Comparison of ENCODE assay signal across 24 cellular contexts in genomic region chr5:180471866-180472265, GRCh38. TPM values are rescaled to one million over a fixed set of nuclear protein-coding genes. Genes with fewer than 3 reads are reported as not detected.
A peak's percentile ranks its signal among the peaks of the same experiment; 100 is the strongest.
DNase-seq lines count a peak whose midpoint lies in the region; ATAC-seq and TF ChIP-seq lines count a peak whose summit lies in the region.
"Had no signal": no experiment of that assay in that cellular context is flagged by ENCODE, and none has a peak within 500 bp of the region (broad histone marks: within the 10 kb centered on the region; RNA-seq: fewer than 3 reads in every experiment).

No MANE protein-coding gene starts in this region.

- peaks cover 11% of the 10 kb centered on the region for H3K27me3 Mint-ChIP-seq in chondrocyte (ENCODE audit: low read depth)

- H3K9me3 Mint-ChIP-seq in chondrocyte (ENCODE audit: low read depth), result no peaks in the 10 kb centered on the region
- H3K9me3 Mint-ChIP-seq: CD8-positive, alpha-beta memory T cell; IgD-negative memory B cell had no signal

- DNase-seq in activated CD8-positive, alpha-beta memory T cell treated with anti-CD3 and anti-CD28 coated beads, Interleukin-2, amount 50 U/mL, for 48 hours, result peak; percentile 42
- no peak for DNase-seq in activated CD8-positive, alpha-beta memory T cell treated with anti-CD3 and anti-CD28 coated beads for 24 hours
- DNase-seq in chondrocyte (ENCODE audit: low spot score) (peak; percentile 52), mesenteric fat pad (ENCODE audit: low spot score) (peak; percentile 81), middle frontal gyrus (ENCODE audit: extremely low spot score, low spot score) (no peak), GF-D8 (lab: John Stamatoyannopoulos, UW) (no peak)
- DNase-seq: ACHN; BE2C; CD8-positive, alpha-beta memory T cell; DMS79; EL; GDM1; GOT3; NCI-H1048; NCI-H1417; NCI-H1694; NCI-H2029 treated with DMSO at 0.1 percent for 48 hours; NCI-H2227 treated with DMSO at 0.1 percent for 48 hours; NCI-H526 treated with DMSO at 0.1 percent for 48 hours; RPMI8226; SHP77 had no signal

- TF ChIP-seq CTCF in chondrocyte (IDR thresholded peaks at IDR 0.05), result no peak

- no peak for ATAC-seq in GM18867 (IDR thresholded peaks at IDR 0.05; ENCODE audit: unreplicated experiment)

- no peak overlapping the region for H3K27ac Mint-ChIP-seq in chondrocyte (ENCODE audit: unreplicated experiment)
- H3K27ac Mint-ChIP-seq: CD14-positive monocyte; CD8-positive, alpha-beta memory T cell; IgD-negative memory B cell had no signal

- H3K4me3 Mint-ChIP-seq in chondrocyte (ENCODE audit: unreplicated experiment), result no peak overlapping the region
- H3K4me3 Mint-ChIP-seq: CD14-positive monocyte; CD8-positive, alpha-beta memory T cell; IgD-negative memory B cell had no signal

- H3K36me3 Mint-ChIP-seq in chondrocyte (ENCODE audit: low read depth), result no peaks in the 10 kb centered on the region
- H3K36me3 Mint-ChIP-seq: CD14-positive monocyte, IgD-negative memory B cell had no signal

- H3K4me1 Mint-ChIP-seq in chondrocyte (ENCODE audit: low read depth), result peaks cover 5% of the 10 kb centered on the region
- H3K4me1 Mint-ChIP-seq: CD14-positive monocyte had no signal

RNA-seq across cellular contexts. Expression of gene CNOT6, which starts 22.3 kb away (rescaled TPM):
- total RNA-seq in chondrocyte, result 20.4 to 24.7 TPM (median 22.5 TPM) in 3 replicates
- total RNA-seq in mesenteric fat pad, result 14.8 TPM

Comparison
In these comparisons a context has a peak if more than half of its experiments do, and no peak if none do; other contexts are left out.
1. DNase-seq: peak in activated CD8-positive, alpha-beta memory T cell treated with anti-CD3 and anti-CD28 coated beads, Interleukin-2, amount 50 U/mL, for 48 hours (single experiment), chondrocyte (single experiment) and mesenteric fat pad (single experiment); none in activated CD8-positive, alpha-beta memory T cell treated with anti-CD3 and anti-CD28 coated beads for 24 hours (single experiment), middle frontal gyrus (single experiment) and GF-D8 (single experiment).